Comparison of ENCODE assay signal across 1 cellular context in the genomic region with DNA sequence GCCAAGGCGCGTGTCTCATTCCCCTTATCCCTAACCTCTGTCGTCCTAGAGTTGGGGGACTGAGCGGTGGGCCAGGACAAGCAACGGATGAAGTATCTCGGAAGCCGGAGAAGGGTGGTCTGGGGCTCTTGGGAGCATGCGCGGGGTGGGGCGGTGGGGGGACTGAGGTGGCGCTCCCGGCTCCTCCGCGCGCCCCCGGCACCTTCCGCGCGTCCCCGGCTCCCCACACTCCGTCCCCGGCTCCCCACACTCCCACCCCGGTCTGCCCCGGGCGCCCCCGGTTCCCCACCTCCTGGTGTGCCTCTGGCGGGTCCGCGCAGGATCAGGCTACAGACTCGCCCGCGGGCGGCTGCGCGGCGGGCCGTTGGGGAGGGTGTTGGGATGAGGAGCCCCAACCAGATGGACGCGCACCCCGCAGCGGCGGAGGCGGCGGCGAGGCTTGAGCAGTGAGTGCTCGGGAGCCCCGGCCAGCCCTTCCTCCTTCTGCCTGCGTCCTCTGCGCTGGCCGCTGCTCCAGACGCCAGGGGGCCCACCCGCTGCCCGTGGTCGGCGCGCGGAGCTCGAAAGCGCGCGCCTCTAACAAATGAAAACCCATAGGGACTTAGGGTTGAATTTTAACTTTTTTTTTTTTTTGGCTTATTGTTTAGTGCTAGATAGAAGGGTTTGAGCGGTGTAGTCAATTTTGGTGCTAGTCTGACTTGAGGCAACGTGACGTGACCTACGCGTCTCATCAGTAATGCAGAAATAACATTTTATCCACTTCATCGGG.
A peak's percentile ranks its signal among the peaks of the same experiment; 100 is the strongest.
TF ChIP-seq lines count a peak whose summit lies in the region.

No MANE protein-coding gene starts in this region.

TF ChIP-seq in HepG2, 621 proteins besides CTCF, POLR2A, EP300 and RAD21 (continued from another document and continues in another):
- TF ChIP-seq, protein P1, sequence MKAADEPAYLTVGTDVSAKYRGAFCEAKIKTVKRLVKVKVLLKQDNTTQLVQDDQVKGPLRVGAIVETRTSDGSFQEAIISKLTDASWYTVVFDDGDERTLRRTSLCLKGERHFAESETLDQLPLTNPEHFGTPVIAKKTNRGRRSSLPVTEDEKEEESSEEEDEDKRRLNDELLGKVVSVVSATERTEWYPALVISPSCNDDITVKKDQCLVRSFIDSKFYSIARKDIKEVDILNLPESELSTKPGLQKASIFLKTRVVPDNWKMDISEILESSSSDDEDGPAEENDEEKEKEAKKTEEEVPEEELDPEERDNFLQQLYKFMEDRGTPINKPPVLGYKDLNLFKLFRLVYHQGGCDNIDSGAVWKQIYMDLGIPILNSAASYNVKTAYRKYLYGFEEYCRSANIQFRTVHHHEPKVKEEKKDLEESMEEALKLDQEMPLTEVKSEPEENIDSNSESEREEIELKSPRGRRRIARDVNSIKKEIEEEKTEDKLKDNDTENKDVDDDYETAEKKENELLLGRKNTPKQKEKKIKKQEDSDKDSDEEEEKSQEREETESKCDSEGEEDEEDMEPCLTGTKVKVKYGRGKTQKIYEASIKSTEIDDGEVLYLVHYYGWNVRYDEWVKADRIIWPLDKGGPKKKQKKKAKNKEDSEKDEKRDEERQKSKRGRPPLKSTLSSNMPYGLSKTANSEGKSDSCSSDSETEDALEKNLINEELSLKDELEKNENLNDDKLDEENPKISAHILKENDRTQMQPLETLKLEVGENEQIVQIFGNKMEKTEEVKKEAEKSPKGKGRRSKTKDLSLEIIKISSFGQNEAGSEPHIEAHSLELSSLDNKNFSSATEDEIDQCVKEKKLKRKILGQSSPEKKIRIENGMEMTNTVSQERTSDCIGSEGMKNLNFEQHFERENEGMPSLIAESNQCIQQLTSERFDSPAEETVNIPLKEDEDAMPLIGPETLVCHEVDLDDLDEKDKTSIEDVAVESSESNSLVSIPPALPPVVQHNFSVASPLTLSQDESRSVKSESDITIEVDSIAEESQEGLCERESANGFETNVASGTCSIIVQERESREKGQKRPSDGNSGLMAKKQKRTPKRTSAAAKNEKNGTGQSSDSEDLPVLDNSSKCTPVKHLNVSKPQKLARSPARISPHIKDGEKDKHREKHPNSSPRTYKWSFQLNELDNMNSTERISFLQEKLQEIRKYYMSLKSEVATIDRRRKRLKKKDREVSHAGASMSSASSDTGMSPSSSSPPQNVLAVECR (CRISPR knock-in tag; IDR thresholded peaks at IDR 0.05; ENCODE audit: borderline replicate concordance), result no peak; the same call in 1 of the 2 replicates
- TF ChIP-seq KLF11 (CRISPR knock-in tag; IDR thresholded peaks at IDR 0.05), result no peak
- TF ChIP-seq DNMT3B (CRISPR knock-in tag; conservative IDR thresholded peaks at IDR 0.05), result no peak
- no peak for TF ChIP-seq KLF13 (CRISPR knock-in tag; IDR thresholded peaks at IDR 0.05)
- TF ChIP-seq NCOA5 (CRISPR knock-in tag; IDR thresholded peaks at IDR 0.05), result no peak
- no peak for TF ChIP-seq TCF12 (IDR thresholded peaks at IDR 0.05)
- no peak for TF ChIP-seq TCF12 (CRISPR knock-in tag; IDR thresholded peaks at IDR 0.05)
- TF ChIP-seq, protein P2, sequence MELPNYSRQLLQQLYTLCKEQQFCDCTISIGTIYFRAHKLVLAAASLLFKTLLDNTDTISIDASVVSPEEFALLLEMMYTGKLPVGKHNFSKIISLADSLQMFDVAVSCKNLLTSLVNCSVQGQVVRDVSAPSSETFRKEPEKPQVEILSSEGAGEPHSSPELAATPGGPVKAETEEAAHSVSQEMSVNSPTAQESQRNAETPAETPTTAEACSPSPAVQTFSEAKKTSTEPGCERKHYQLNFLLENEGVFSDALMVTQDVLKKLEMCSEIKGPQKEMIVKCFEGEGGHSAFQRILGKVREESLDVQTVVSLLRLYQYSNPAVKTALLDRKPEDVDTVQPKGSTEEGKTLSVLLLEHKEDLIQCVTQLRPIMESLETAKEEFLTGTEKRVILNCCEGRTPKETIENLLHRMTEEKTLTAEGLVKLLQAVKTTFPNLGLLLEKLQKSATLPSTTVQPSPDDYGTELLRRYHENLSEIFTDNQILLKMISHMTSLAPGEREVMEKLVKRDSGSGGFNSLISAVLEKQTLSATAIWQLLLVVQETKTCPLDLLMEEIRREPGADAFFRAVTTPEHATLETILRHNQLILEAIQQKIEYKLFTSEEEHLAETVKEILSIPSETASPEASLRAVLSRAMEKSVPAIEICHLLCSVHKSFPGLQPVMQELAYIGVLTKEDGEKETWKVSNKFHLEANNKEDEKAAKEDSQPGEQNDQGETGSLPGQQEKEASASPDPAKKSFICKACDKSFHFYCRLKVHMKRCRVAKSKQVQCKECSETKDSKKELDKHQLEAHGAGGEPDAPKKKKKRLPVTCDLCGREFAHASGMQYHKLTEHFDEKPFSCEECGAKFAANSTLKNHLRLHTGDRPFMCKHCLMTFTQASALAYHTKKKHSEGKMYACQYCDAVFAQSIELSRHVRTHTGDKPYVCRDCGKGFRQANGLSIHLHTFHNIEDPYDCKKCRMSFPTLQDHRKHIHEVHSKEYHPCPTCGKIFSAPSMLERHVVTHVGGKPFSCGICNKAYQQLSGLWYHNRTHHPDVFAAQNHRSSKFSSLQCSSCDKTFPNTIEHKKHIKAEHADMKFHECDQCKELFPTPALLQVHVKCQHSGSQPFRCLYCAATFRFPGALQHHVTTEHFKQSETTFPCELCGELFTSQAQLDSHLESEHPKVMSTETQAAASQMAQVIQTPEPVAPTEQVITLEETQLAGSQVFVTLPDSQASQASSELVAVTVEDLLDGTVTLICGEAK (IDR thresholded peaks at IDR 0.05), result no peak
- TF ChIP-seq, protein P2 (CRISPR knock-in tag; IDR thresholded peaks at IDR 0.05), result 0 out of 2 replicates have a peak, but pooled peaks have one; percentile 44
- TF ChIP-seq, protein P3, sequence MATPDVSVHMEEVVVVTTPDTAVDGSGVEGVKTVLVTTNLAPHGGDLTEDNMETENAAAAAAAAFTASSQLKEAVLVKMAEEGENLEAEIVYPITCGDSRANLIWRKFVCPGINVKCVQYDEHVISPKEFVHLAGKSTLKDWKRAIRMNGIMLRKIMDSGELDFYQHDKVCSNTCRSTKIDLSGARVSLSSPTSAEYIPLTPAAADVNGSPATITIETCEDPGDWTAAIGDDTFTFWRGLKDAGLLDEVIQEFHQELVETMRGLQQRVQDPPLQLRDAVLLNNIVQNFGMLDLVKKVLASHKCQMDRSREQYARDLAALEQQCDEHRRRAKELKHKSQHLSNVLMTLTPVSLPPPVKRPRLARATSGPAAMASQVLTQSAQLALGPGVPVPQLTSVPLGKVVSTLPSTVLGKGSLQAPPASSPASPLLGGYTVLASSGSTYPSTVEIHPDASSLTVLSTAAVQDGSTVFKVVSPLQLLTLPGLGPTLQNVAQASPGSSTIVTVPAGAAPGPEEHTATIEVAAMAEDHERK (CRISPR knock-in tag; IDR thresholded peaks at IDR 0.05; ENCODE audit: low read depth), result no peak
- no peak for TF ChIP-seq MIXL1 (CRISPR knock-in tag; IDR thresholded peaks at IDR 0.05)
- TF ChIP-seq MAFK (conservative IDR thresholded peaks at IDR 0.05 in 1 of 2, IDR thresholded peaks at IDR 0.05 in 1 of 2; ENCODE audit: low read length in 2 of 2), result no peak
- TF ChIP-seq ZSCAN25 (CRISPR knock-in tag; IDR thresholded peaks at IDR 0.05), result no peak
- TF ChIP-seq KDM2A (CRISPR knock-in tag; IDR thresholded peaks at IDR 0.05; ENCODE audit: borderline replicate concordance, low read depth), result peak; percentile 96
- no peak for TF ChIP-seq GTF3A (CRISPR knock-in tag; conservative IDR thresholded peaks at IDR 0.05)
- TF ChIP-seq CENPX (CRISPR knock-in tag; IDR thresholded peaks at IDR 0.05), result no peak
- TF ChIP-seq U2AF2 (IDR thresholded peaks at IDR 0.05; ENCODE audit: low read depth, low read length), result no peak
- TF ChIP-seq, protein P4, sequence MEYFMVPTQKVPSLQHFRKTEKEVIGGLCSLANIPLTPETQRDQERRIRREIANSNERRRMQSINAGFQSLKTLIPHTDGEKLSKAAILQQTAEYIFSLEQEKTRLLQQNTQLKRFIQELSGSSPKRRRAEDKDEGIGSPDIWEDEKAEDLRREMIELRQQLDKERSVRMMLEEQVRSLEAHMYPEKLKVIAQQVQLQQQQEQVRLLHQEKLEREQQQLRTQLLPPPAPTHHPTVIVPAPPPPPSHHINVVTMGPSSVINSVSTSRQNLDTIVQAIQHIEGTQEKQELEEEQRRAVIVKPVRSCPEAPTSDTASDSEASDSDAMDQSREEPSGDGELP (IDR thresholded peaks at IDR 0.05; ENCODE audit: borderline replicate concordance, low read depth), result no peak; the same call in 1 of the 2 replicates
- TF ChIP-seq SCMH1 (CRISPR knock-in tag; IDR thresholded peaks at IDR 0.05; ENCODE audit: borderline replicate concordance), result no peak
- TF ChIP-seq AKAP8 (CRISPR knock-in tag; IDR thresholded peaks at IDR 0.05), result no peak
- TF ChIP-seq KDM5A (IDR thresholded peaks at IDR 0.05; ENCODE audit: borderline replicate concordance, low read length), result no peak
- TF ChIP-seq, protein P5, sequence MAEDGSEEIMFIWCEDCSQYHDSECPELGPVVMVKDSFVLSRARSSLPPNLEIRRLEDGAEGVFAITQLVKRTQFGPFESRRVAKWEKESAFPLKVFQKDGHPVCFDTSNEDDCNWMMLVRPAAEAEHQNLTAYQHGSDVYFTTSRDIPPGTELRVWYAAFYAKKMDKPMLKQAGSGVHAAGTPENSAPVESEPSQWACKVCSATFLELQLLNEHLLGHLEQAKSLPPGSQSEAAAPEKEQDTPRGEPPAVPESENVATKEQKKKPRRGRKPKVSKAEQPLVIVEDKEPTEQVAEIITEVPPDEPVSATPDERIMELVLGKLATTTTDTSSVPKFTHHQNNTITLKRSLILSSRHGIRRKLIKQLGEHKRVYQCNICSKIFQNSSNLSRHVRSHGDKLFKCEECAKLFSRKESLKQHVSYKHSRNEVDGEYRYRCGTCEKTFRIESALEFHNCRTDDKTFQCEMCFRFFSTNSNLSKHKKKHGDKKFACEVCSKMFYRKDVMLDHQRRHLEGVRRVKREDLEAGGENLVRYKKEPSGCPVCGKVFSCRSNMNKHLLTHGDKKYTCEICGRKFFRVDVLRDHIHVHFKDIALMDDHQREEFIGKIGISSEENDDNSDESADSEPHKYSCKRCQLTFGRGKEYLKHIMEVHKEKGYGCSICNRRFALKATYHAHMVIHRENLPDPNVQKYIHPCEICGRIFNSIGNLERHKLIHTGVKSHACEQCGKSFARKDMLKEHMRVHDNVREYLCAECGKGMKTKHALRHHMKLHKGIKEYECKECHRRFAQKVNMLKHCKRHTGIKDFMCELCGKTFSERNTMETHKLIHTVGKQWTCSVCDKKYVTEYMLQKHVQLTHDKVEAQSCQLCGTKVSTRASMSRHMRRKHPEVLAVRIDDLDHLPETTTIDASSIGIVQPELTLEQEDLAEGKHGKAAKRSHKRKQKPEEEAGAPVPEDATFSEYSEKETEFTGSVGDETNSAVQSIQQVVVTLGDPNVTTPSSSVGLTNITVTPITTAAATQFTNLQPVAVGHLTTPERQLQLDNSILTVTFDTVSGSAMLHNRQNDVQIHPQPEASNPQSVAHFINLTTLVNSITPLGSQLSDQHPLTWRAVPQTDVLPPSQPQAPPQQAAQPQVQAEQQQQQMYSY (CRISPR knock-in tag; IDR thresholded peaks at IDR 0.05), result no peak
- TF ChIP-seq ZNF329 (CRISPR knock-in tag; IDR thresholded peaks at IDR 0.05; ENCODE audit: low read depth), result no peak
- no peak for TF ChIP-seq RELA (CRISPR knock-in tag; IDR thresholded peaks at IDR 0.05)
- TF ChIP-seq RORA (CRISPR knock-in tag; IDR thresholded peaks at IDR 0.05), result no peak
- TF ChIP-seq, protein P6, sequence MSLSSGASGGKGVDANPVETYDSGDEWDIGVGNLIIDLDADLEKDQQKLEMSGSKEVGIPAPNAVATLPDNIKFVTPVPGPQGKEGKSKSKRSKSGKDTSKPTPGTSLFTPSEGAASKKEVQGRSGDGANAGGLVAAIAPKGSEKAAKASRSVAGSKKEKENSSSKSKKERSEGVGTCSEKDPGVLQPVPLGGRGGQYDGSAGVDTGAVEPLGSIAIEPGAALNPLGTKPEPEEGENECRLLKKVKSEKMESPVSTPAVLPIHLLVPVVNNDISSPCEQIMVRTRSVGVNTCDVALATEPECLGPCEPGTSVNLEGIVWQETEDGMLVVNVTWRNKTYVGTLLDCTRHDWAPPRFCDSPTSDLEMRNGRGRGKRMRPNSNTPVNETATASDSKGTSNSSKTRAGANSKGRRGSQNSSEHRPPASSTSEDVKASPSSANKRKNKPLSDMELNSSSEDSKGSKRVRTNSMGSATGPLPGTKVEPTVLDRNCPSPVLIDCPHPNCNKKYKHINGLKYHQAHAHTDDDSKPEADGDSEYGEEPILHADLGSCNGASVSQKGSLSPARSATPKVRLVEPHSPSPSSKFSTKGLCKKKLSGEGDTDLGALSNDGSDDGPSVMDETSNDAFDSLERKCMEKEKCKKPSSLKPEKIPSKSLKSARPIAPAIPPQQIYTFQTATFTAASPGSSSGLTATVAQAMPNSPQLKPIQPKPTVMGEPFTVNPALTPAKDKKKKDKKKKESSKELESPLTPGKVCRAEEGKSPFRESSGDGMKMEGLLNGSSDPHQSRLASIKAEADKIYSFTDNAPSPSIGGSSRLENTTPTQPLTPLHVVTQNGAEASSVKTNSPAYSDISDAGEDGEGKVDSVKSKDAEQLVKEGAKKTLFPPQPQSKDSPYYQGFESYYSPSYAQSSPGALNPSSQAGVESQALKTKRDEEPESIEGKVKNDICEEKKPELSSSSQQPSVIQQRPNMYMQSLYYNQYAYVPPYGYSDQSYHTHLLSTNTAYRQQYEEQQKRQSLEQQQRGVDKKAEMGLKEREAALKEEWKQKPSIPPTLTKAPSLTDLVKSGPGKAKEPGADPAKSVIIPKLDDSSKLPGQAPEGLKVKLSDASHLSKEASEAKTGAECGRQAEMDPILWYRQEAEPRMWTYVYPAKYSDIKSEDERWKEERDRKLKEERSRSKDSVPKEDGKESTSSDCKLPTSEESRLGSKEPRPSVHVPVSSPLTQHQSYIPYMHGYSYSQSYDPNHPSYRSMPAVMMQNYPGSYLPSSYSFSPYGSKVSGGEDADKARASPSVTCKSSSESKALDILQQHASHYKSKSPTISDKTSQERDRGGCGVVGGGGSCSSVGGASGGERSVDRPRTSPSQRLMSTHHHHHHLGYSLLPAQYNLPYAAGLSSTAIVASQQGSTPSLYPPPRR (CRISPR knock-in tag; IDR thresholded peaks at IDR 0.05; ENCODE audit: borderline replicate concordance), result no peak
- no peak for TF ChIP-seq NFE2L1 (CRISPR knock-in tag; IDR thresholded peaks at IDR 0.05; ENCODE audit: borderline replicate concordance)
